In the genomic region with DNA sequence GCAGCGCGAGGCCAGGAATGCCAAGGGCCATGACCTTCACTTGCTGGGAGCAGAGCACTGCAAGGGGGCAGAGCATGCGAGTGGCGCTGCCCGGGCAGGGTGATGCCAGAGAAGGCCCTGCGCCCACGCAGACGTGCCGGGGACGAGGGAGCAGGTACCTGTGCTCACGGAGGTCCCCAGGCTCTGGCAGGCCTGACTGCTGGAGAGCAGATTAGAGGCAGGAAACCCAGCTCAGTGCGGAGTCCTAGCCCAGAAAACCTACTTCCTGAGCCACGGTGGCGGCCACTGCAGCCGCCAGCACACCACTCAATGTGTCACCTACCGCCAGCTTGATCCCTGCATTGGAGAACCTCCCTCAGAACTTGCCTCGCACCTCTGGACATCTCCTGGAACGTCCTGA, we compare ENCODE assay signal across 27 cellular contexts.
DNase-seq lines count a peak whose midpoint lies in the region; TF ChIP-seq lines count a peak whose summit lies in the region.
"Had no signal": no experiment of that assay in that cellular context is flagged by ENCODE, and none has a peak within 500 bp of the region (broad histone marks: within the 10 kb centered on the region; RNA-seq: fewer than 3 reads in every experiment).

No MANE protein-coding gene starts in this region.

- no peak overlapping the region for H3K4me3 Mint-ChIP-seq in activated naive CD8-positive, alpha-beta T cell treated with anti-CD3 and anti-CD28 coated beads for 36 hours
- peak overlapping the region; percentile 59 for H3K4me3 Mint-ChIP-seq in neural progenitor cell
- H3K4me3 Mint-ChIP-seq: activated CD4-positive, alpha-beta memory T cell treated with anti-CD3 and anti-CD28 coated beads, Interleukin-2, amount 10 ng/mL, durations not matched to agents 7 days and 5 days; nephron; stimulated activated naive B cell treated with anti-CD40 and anti-IgM and Interleukin-4, amounts not matched to agents 10 μg/mL and 1 μg/mL and 100 μg/mL, for 72 hours; T-helper 17 cell had no signal

- H3K27ac Mint-ChIP-seq in activated naive CD8-positive, alpha-beta T cell treated with anti-CD3 and anti-CD28 coated beads for 36 hours: no peak overlapping the region
- no peak overlapping the region for H3K27ac Mint-ChIP-seq in neural progenitor cell
- H3K27ac Mint-ChIP-seq: activated CD4-positive, alpha-beta memory T cell treated with anti-CD3 and anti-CD28 coated beads, Interleukin-2, amount 10 ng/mL, durations not matched to agents 7 days and 5 days; activated T-helper 2 cell treated with anti-CD3 and anti-CD28 coated beads, Interferon-gamma antibody, Interleukin-2, Interleukin-4, amounts not matched to agents 10 μg/mL and 5 μg/mL and 100 μg/mL, durations not matched to agents 14 hours and 24 hours and 36 hours; T-helper 17 cell had no signal

- peaks cover 23% of the 10 kb centered on the region for H3K4me1 ChIP-seq in neural progenitor cell
- H3K4me1 ChIP-seq: A549, foreskin keratinocyte, pancreas, vagina had no signal

- peaks cover 6% of the 10 kb centered on the region for H3K36me3 Mint-ChIP-seq in activated naive CD8-positive, alpha-beta T cell treated with anti-CD3 and anti-CD28 coated beads for 36 hours
- peaks cover 8% of the 10 kb centered on the region for H3K36me3 Mint-ChIP-seq in neural progenitor cell

- no peaks in the 10 kb centered on the region for H3K79me2 ChIP-seq in neural progenitor cell (ENCODE audit: low read depth)

- no peaks in the 10 kb centered on the region for H3K9me3 Mint-ChIP-seq in activated naive CD8-positive, alpha-beta T cell treated with anti-CD3 and anti-CD28 coated beads for 36 hours
- H3K9me3 Mint-ChIP-seq in neural progenitor cell: no peaks in the 10 kb centered on the region
- H3K9me3 Mint-ChIP-seq: activated CD4-positive, alpha-beta memory T cell treated with anti-CD3 and anti-CD28 coated beads, Interleukin-2, amount 10 ng/mL, durations not matched to agents 7 days and 5 days; activated T-helper 2 cell treated with anti-CD3 and anti-CD28 coated beads, Interferon-gamma antibody, Interleukin-2, Interleukin-4, amounts not matched to agents 10 μg/mL and 5 μg/mL and 100 μg/mL, durations not matched to agents 14 hours and 24 hours and 36 hours; nephron; stimulated activated naive B cell treated with anti-CD40 and anti-IgM and Interleukin-4, amounts not matched to agents 10 μg/mL and 1 μg/mL and 100 μg/mL, for 72 hours had no signal

- no peak for TF ChIP-seq CTCF in neural progenitor cell (IDR thresholded peaks at IDR 0.05)

- H3K27me3 ChIP-seq in neural progenitor cell: no peaks in the 10 kb centered on the region
- H3K27me3 ChIP-seq: BE2C, foreskin keratinocyte, pancreas, testis, vagina had no signal

- no peaks in the 10 kb centered on the region for H3K9me3 ChIP-seq in neural progenitor cell (ENCODE audit: low read depth)
- H3K9me3 ChIP-seq: A549, BE2C, pancreas, testis, vagina had no signal

- no peak overlapping the region for H2AFZ ChIP-seq in neural progenitor cell (replicated peaks)

- peak; percentile 69 for DNase-seq in activated CD8-positive, alpha-beta memory T cell treated with anti-CD3 and anti-CD28 coated beads for 24 hours
- DNase-seq in activated CD8-positive, alpha-beta memory T cell treated with anti-CD3 and anti-CD28 coated beads, Interleukin-2, amount 50 U/mL, for 48 hours: no peak
- DNase-seq in UCSD-AML1 (lab: John Stamatoyannopoulos, UW; ENCODE audit: unreplicated experiment) (peak; percentile 11), neural progenitor cell (ENCODE audit: low spot score) (no peak), GM19240 (ENCODE audit: insufficient read length, low spot score) (no peak), DMS 273 (lab: John Stamatoyannopoulos, UW; ENCODE audit: unreplicated experiment) (no peak)
- peak; percentile 37 for DNase-seq in activated naive CD8-positive, alpha-beta T cell treated with anti-CD3 and anti-CD28 coated beads for 36 hours
- DNase-seq in stimulated activated CD4-positive, alpha-beta T cell treated with anti-CD3 and anti-CD28 coated beads, Interleukin-4, amount 100 ng/mL, for 1 hour: no peak
- DNase-seq: activated CD4-positive, alpha-beta memory T cell treated with anti-CD3 and anti-CD28 coated beads, Interleukin-2, amount 10 ng/mL, durations not matched to agents 7 days and 5 days; amygdala; BE2C; Calu3; foreskin keratinocyte; IMR-90; NCI-H1105 treated with DMSO at 0.1 percent for 48 hours; NCI-H2029 treated with DMSO at 0.1 percent for 48 hours; NCI-H226; pancreas; stimulated activated naive B cell treated with anti-CD40 and anti-IgM and Interleukin-4, amounts not matched to agents 10 μg/mL and 1 μg/mL and 100 μg/mL, for 72 hours; T-helper 17 cell; testis had no signal

- no peaks in the 10 kb centered on the region for H3K36me3 ChIP-seq in neural progenitor cell
- H3K36me3 ChIP-seq: pancreas, vagina had no signal

- peaks cover 40% of the 10 kb centered on the region for H3K4me1 Mint-ChIP-seq in activated naive CD8-positive, alpha-beta T cell treated with anti-CD3 and anti-CD28 coated beads for 36 hours
- H3K4me1 Mint-ChIP-seq in neural progenitor cell: peaks cover 42% of the 10 kb centered on the region

- H3F3A ChIP-seq in neural progenitor cell (ENCODE audit: low read depth): peaks cover 12% of the 10 kb centered on the region

- H4K20me1 ChIP-seq in neural progenitor cell (ENCODE audit: low read depth): peaks cover 13% of the 10 kb centered on the region

- no peaks in the 10 kb centered on the region for H3K27me3 Mint-ChIP-seq in activated naive CD8-positive, alpha-beta T cell treated with anti-CD3 and anti-CD28 coated beads for 36 hours
- peaks cover 3% of the 10 kb centered on the region for H3K27me3 Mint-ChIP-seq in neural progenitor cell (ENCODE audit: insufficient read depth, low read depth)
- H3K27me3 Mint-ChIP-seq: activated CD4-positive, alpha-beta memory T cell treated with anti-CD3 and anti-CD28 coated beads, Interleukin-2, amount 10 ng/mL, durations not matched to agents 7 days and 5 days; stimulated activated naive B cell treated with anti-CD40 and anti-IgM and Interleukin-4, amounts not matched to agents 10 μg/mL and 1 μg/mL and 100 μg/mL, for 72 hours; T-helper 17 cell had no signal

- no peak overlapping the region for H3K27ac ChIP-seq in neural progenitor cell
- H3K27ac ChIP-seq: A549, coronary artery, foreskin keratinocyte, pancreas, testis, vagina had no signal

- H3K9ac ChIP-seq in neural progenitor cell: no peak overlapping the region

- H3K4me2 ChIP-seq in neural progenitor cell: no peak overlapping the region
- H3K4me2 ChIP-seq: A549, smooth muscle cell had no signal

- no peak overlapping the region for H3K4me3 ChIP-seq in neural progenitor cell
- H3K4me3 ChIP-seq: A549, coronary artery, pancreas, smooth muscle cell, testis, vagina had no signal

Comparison
In these comparisons a context has a peak if more than half of its experiments do, and no peak if none do; other contexts are left out.
1. DNase-seq: peak in activated CD8-positive, alpha-beta memory T cell treated with anti-CD3 and anti-CD28 coated beads for 24 hours (single experiment), UCSD-AML1 (single experiment) and activated naive CD8-positive, alpha-beta T cell treated with anti-CD3 and anti-CD28 coated beads for 36 hours (single experiment); none in activated CD8-positive, alpha-beta memory T cell treated with anti-CD3 and anti-CD28 coated beads, Interleukin-2, amount 50 U/mL, for 48 hours (single experiment), neural progenitor cell (single experiment), GM19240 (single experiment), stimulated activated CD4-positive, alpha-beta T cell treated with anti-CD3 and anti-CD28 coated beads, Interleukin-4, amount 100 ng/mL, for 1 hour (single experiment) and DMS 273 (single experiment).